In genomic region chr19:7680606-7681335, GRCh38 we compare ENCODE assay signal across 8 cellular contexts. TPM values are rescaled to one million over a fixed set of nuclear protein-coding genes. Genes with fewer than 3 reads are reported as not detected.
DNase-seq lines count a peak whose midpoint lies in the region; ATAC-seq and TF ChIP-seq lines count a peak whose summit lies in the region.

Gene TRAPPC5, plus strand, starts transcription at chr19:7680833. Its CDS starts 1,421 bp downstream, at chr19:7682254.

- ATAC-seq in SK-N-SH treated with all-trans-retinoic acid at 6 μM for 48 hours, result peak; percentile 90

- TF ChIP-seq CTCF in GM20000 (IDR thresholded peaks at IDR 0.05; ENCODE audit: extremely low read depth, missing control alignments) (peak; percentile 96), subcutaneous adipose tissue (IDR thresholded peaks at IDR 0.05; ENCODE audit: low read depth) (no peak)

- DNase-seq in CMK (ENCODE audit: low read depth), result peak; percentile 86
- DNase-seq in GM20000 (ENCODE audit: low spot score), result peak; percentile 95
- peak; percentile 69 for DNase-seq in M059J (ENCODE audit: low read depth)
- DNase-seq in activated naive CD4-positive, alpha-beta T cell treated with anti-CD3 and anti-CD28 coated beads, Interleukin-2, amount 50 U/mL, for 16 hours, result peak; percentile 87
- DNase-seq in germinal center (ENCODE audit: low spot score), result peak; percentile 90
- peak in 54 of 56 donors; percentile 26 to 91 (median 76) for DNase-seq in nucleus accumbens (lab: John Stamatoyannopoulos, UW)

TF ChIP-seq in SK-N-SH treated with all-trans-retinoic acid at 6 μM for 48 hours, 23 proteins besides CTCF, POLR2A, EP300 and RAD21:
- TF ChIP-seq ARNTL (CRISPR knock-in tag; IDR thresholded peaks at IDR 0.05; ENCODE audit: borderline replicate concordance, low read depth) (no peak), CSRNP3 (CRISPR knock-in tag; IDR thresholded peaks at IDR 0.05) (no peak), BACH2 (CRISPR knock-in tag; IDR thresholded peaks at IDR 0.05; ENCODE audit: borderline replicate concordance) (no peak), RARB (CRISPR knock-in tag; IDR thresholded peaks at IDR 0.05) (no peak), ZFP3 (CRISPR knock-in tag; IDR thresholded peaks at IDR 0.05) (no peak), ZFP30 (CRISPR knock-in tag; IDR thresholded peaks at IDR 0.05) (no peak), CREB5 (CRISPR knock-in tag; IDR thresholded peaks at IDR 0.05; ENCODE audit: low read depth) (no peak), ZNF70 (CRISPR knock-in tag; IDR thresholded peaks at IDR 0.05) (no peak), PPARA (CRISPR knock-in tag; IDR thresholded peaks at IDR 0.05; ENCODE audit: borderline replicate concordance) (no peak), TOX (CRISPR knock-in tag; IDR thresholded peaks at IDR 0.05; ENCODE audit: borderline replicate concordance) (no peak), ZC3H10 (CRISPR knock-in tag; IDR thresholded peaks at IDR 0.05) (no peak), PATZ1 (CRISPR knock-in tag; IDR thresholded peaks at IDR 0.05; ENCODE audit: borderline replicate concordance) (no peak), SNAI2 (CRISPR knock-in tag; IDR thresholded peaks at IDR 0.05) (no peak)

RNA-seq across cellular contexts. Expression of gene TRAPPC5, which starts in this region (rescaled TPM):
- total RNA-seq in M059J (2014; rRNA removed; shearing (Covaris generic)), result 89.9 and 101 TPM in 2 replicates
- total RNA-seq in subcutaneous adipose tissue, result 100 to 1,000 TPM in 1 of 4 donors, 10 to 100 TPM in 3; 59.9 to 114 (median 72.2) TPM

Comparison
In these comparisons a context has a peak if more than half of its experiments do, and no peak if none do; other contexts are left out.
1. Peak in every context shown above with its lines: DNase-seq and ATAC-seq.